27 cellular contexts compared by ENCODE assay signal in genomic region chrX:104697264-104697663, GRCh38.
DNase-seq lines count a peak whose midpoint lies in the region; ATAC-seq and TF ChIP-seq lines count a peak whose summit lies in the region.
"Had no signal": no experiment of that assay in that cellular context is flagged by ENCODE, and none has a peak within 500 bp of the region (broad histone marks: within the 10 kb centered on the region; RNA-seq: fewer than 3 reads in every experiment).

No MANE protein-coding gene starts in this region.

- H3K27ac Mint-ChIP-seq in Caco-2 (ENCODE audit: unreplicated experiment) = no peak overlapping the region
- H3K27ac Mint-ChIP-seq: activated naive CD4-positive, alpha-beta T cell treated with anti-CD3 and anti-CD28 coated beads, Interleukin-2, amount 50 U/mL, for 72 hours; activated T-helper 2 cell treated with anti-CD3 and anti-CD28 coated beads, Interferon-gamma antibody, Interleukin-2, Interleukin-4, amounts not matched to agents 10 μg/mL and 5 μg/mL and 100 μg/mL, durations not matched to agents 14 hours and 24 hours and 36 hours; CD4-positive, alpha-beta memory T cell had no signal

- TF ChIP-seq POLR2A in uterus (IDR thresholded peaks at IDR 0.05) = no peak

- no peaks in the 10 kb centered on the region for H4K20me1 ChIP-seq in BLaER1

- CTCF ChIA-PET in Caco-2 (lab: Charles Lee) = no interaction called here

- H3K36me3 Mint-ChIP-seq in Caco-2 (ENCODE audit: insufficient read depth, unreplicated experiment) = no peaks in the 10 kb centered on the region
- H3K36me3 Mint-ChIP-seq: activated naive CD4-positive, alpha-beta T cell treated with anti-CD3 and anti-CD28 coated beads, Interleukin-2, amount 50 U/mL, for 72 hours; CD4-positive, alpha-beta memory T cell had no signal

- H3K27me3 ChIP-seq in BLaER1 (no peaks in the 10 kb centered on the region), uterus (peaks cover 0 to under 1% of the 10 kb centered on the region in 2 donors), Caco-2 (replicated peaks; ENCODE audit: control insufficient read depth, insufficient read depth, low read length) (no peaks in the 10 kb centered on the region)
- H3K27me3 ChIP-seq: gastrocnemius medialis, hepatocyte, Peyer's patch, stomach had no signal

- DNase-seq in NOMO-1 treated with DMSO at 0.1 percent for 48 hours (lab: John Stamatoyannopoulos, UW; ENCODE audit: unreplicated experiment) (peak; percentile 83), left kidney (ENCODE audit: low read depth, low spot score) (peak; percentile 88), SHP77 (lab: John Stamatoyannopoulos, UW) (no peak), glomerular visceral epithelial cell (ENCODE audit: extremely low spot score) (no peak), uterus (no peak), Caco-2 (no peak)
- DNase-seq: activated T-cell treated with anti-CD3 and anti-CD28 coated beads for 4 hours; amygdala; CD4-positive, alpha-beta memory T cell; gastrocnemius medialis; NCI-H1092 treated with DMSO at 0.1 percent for 48 hours; NCI-H1694 treated with DMSO at 0.1 percent for 48 hours; NCI-H526 treated with DMSO at 0.1 percent for 48 hours; NK-92 treated with Interleukin-12 subunit alpha and Interleukin-12 subunit beta, amount 100 ng/mL, for 24 hours; Peyer's patch; stimulated activated CD4-positive, alpha-beta T cell treated with anti-CD3 and anti-CD28 coated beads, Interleukin-12 subunit alpha, Interleukin-12 subunit beta, amount 100 ng/mL, for 4 hours; stimulated activated CD4-positive, alpha-beta T cell treated with anti-CD3 and anti-CD28 coated beads, Interleukin-2, amount 100 ng/mL, for 48 hours; stomach had no signal

- H3K4me3 ChIP-seq in BLaER1 (peak overlapping the region; percentile 22; the same call in 1 of the 2 replicates), uterus (no peak overlapping the region), Caco-2 (ENCODE audit: low read depth, low read length) (no peak overlapping the region)
- H3K4me3 ChIP-seq: A549, breast epithelium, gastrocnemius medialis, hepatocyte, Peyer's patch, stomach had no signal

- peak overlapping the region; percentile 58 for H3K9ac ChIP-seq in BLaER1

- H3K4me1 ChIP-seq in BLaER1 (peaks cover 64% of the 10 kb centered on the region), uterus (no peaks in the 10 kb centered on the region), Caco-2 (no peaks in the 10 kb centered on the region)
- H3K4me1 ChIP-seq: A549, breast epithelium, gastrocnemius medialis, Peyer's patch, stomach had no signal

- no peak overlapping the region for H3K4me3 Mint-ChIP-seq in Caco-2 (ENCODE audit: unreplicated experiment)
- H3K4me3 Mint-ChIP-seq: CD4-positive, alpha-beta memory T cell had no signal

- peaks cover 5% of the 10 kb centered on the region for H3K27me3 Mint-ChIP-seq in Caco-2 (ENCODE audit: insufficient read depth, unreplicated experiment)
- H3K27me3 Mint-ChIP-seq: CD4-positive, alpha-beta memory T cell had no signal

- no peaks in the 10 kb centered on the region for H3K4me1 Mint-ChIP-seq in Caco-2 (ENCODE audit: low read depth, unreplicated experiment)
- H3K4me1 Mint-ChIP-seq: CD4-positive, alpha-beta memory T cell had no signal

- peak overlapping the region; percentile 83 for H3K4me2 ChIP-seq in BLaER1
- H3K4me2 ChIP-seq: A549, hepatocyte had no signal

- H3K27ac ChIP-seq in BLaER1 (peak overlapping the region; percentile 71), uterus (no peak overlapping the region)
- H3K27ac ChIP-seq: A549, breast epithelium, gastrocnemius medialis, hepatocyte, Peyer's patch, stomach had no signal

- TF ChIP-seq CTCF in uterus (IDR thresholded peaks at IDR 0.05) (no peak), Caco-2 (IDR thresholded peaks at IDR 0.05; ENCODE audit: insufficient read depth in 1 of 2, low read depth in 1 of 2, low read length in 1 of 2, severe bottlenecking in 1 of 2, unreplicated experiment in 1 of 2) (no peak)

- no TSS peak for BruUV-seq in Caco-2 (replicated peaks; lab: Mats Ljungman, UMichigan)

- H3K36me3 ChIP-seq in BLaER1 (no peaks in the 10 kb centered on the region), uterus (no peaks in the 10 kb centered on the region), Caco-2 (ENCODE audit: control insufficient read depth, insufficient read depth, low read length) (no peaks in the 10 kb centered on the region)
- H3K36me3 ChIP-seq: breast epithelium, gastrocnemius medialis, Peyer's patch, stomach had no signal

- no peaks in the 10 kb centered on the region for H3K9me3 Mint-ChIP-seq in Caco-2 (ENCODE audit: unreplicated experiment)
- H3K9me3 Mint-ChIP-seq: activated naive CD4-positive, alpha-beta T cell treated with anti-CD3 and anti-CD28 coated beads, Interleukin-2, amount 50 U/mL, for 72 hours; activated T-helper 2 cell treated with anti-CD3 and anti-CD28 coated beads, Interferon-gamma antibody, Interleukin-2, Interleukin-4, amounts not matched to agents 10 μg/mL and 5 μg/mL and 100 μg/mL, durations not matched to agents 14 hours and 24 hours and 36 hours had no signal

- intact Hi-C loops in uterus (cut with DNase I; ENCODE audit: low total_unique reads) = no loop called here
- intact Hi-C loops in Caco-2 (cut with micrococcal nuclease; ENCODE audit: unreplicated experiment) = no loop called here

- POLR2A ChIA-PET in Caco-2 (lab: Charles Lee) = no interaction called here

- peak; percentile 53 for ATAC-seq in GM19351 (IDR thresholded peaks at IDR 0.05; ENCODE audit: unreplicated experiment)
- ATAC-seq: A549; activated naive CD4-positive, alpha-beta T cell treated with anti-CD3 and anti-CD28 coated beads, Interleukin-2, amount 50 U/mL, for 72 hours; gastrocnemius medialis; HCT116; sciatic nerve had no signal

- H3K9me3 ChIP-seq in BLaER1 (peaks cover 36% of the 10 kb centered on the region), uterus (no peaks in the 10 kb centered on the region), Caco-2 (no peaks in the 10 kb centered on the region)
- H3K9me3 ChIP-seq: A549, breast epithelium, gastrocnemius medialis, Peyer's patch had no signal

Comparison
In these comparisons a context has a peak if more than half of its experiments do, and no peak if none do; other contexts are left out.
1. DNase-seq: peak in NOMO-1 treated with DMSO at 0.1 percent for 48 hours (single experiment) and left kidney (single experiment); none in SHP77 (0 of 2), glomerular visceral epithelial cell (single experiment), uterus (0 of 2) and Caco-2 (0 of 2).